ENCODE assay signal across 1 cellular context in the genomic region with DNA sequence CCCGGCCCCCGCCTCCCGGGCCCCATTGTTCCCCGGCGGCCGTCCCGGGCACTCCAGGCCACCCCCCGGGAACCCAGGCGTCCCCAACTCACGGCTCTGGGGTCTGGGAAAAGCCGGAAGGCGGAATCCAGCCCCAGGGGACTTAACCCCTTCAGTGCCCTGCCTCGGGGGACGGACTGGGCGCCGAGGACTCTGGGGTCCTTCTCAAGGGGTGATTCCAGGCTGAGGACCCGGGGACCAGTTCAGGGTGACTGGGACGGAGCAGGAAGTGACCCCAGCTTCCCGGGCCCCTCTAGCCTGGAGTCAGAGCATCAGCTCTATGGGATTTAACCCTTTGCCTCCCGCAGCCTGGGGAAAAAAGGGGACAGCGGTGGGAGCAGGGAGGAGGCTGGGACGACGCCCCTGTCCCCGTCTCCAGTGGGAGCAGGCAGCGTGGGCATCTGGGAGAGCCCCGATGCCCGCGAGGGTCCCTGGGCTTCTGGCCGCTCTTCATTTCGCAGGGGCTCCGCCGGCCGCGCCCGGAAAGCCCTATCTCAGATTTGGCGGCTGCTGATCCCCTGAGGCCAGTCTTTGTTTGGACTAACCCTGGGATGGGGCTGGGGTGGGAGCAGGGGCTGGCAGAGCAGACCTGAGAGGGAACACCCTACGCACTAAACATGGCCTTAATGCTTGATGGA.
A peak's percentile ranks its signal among the peaks of the same experiment; 100 is the strongest.
TF ChIP-seq lines count a peak whose summit lies in the region.

Gene ZNF629 (minus strand): TSS at position 270 of the 677 bp plus-strand sequence. CDS start 2,723 bp downstream, outside the sequence.

TF ChIP-seq in HepG2, 621 proteins besides CTCF, POLR2A, EP300 and RAD21 (continued from another document and continues in another):
- TF ChIP-seq, protein P1, sequence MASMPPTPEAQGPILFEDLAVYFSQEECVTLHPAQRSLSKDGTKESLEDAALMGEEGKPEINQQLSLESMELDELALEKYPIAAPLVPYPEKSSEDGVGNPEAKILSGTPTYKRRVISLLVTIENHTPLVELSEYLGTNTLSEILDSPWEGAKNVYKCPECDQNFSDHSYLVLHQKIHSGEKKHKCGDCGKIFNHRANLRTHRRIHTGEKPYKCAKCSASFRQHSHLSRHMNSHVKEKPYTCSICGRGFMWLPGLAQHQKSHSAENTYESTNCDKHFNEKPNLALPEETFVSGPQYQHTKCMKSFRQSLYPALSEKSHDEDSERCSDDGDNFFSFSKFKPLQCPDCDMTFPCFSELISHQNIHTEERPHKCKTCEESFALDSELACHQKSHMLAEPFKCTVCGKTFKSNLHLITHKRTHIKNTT (CRISPR knock-in tag; IDR thresholded peaks at IDR 0.05) = no peak
- TF ChIP-seq ZNF7 (CRISPR knock-in tag; IDR thresholded peaks at IDR 0.05) (no peak), DMTF1 (CRISPR knock-in tag; IDR thresholded peaks at IDR 0.05) (no peak), STAT6 (CRISPR knock-in tag; IDR thresholded peaks at IDR 0.05; ENCODE audit: borderline replicate concordance) (no peak), HES4 (CRISPR knock-in tag; IDR thresholded peaks at IDR 0.05; ENCODE audit: borderline replicate concordance) (peak; percentile 61; the same call in 1 of the 2 replicates), GTF3A (CRISPR knock-in tag; conservative IDR thresholded peaks at IDR 0.05) (no peak), ZNF598 (CRISPR knock-in tag; IDR thresholded peaks at IDR 0.05; ENCODE audit: borderline replicate concordance) (peak; percentile 90; the same call in 1 of the 2 replicates), ZNF839 (CRISPR knock-in tag; IDR thresholded peaks at IDR 0.05; ENCODE audit: borderline replicate concordance) (peak; percentile 15; the same call in 1 of the 2 replicates), ZSCAN21 (CRISPR knock-in tag; IDR thresholded peaks at IDR 0.05; ENCODE audit: borderline replicate concordance) (peak; percentile 86), BATF2 (CRISPR knock-in tag; IDR thresholded peaks at IDR 0.05) (peak; percentile 83; the same call in 1 of the 2 replicates), ZNF235 (CRISPR knock-in tag; IDR thresholded peaks at IDR 0.05; ENCODE audit: borderline replicate concordance) (no peak), MAFK (conservative IDR thresholded peaks at IDR 0.05 in 1 of 2, IDR thresholded peaks at IDR 0.05 in 1 of 2; ENCODE audit: low read length in 2 of 2) (no peak), ZNF709 (CRISPR knock-in tag; IDR thresholded peaks at IDR 0.05) (no peak), GZF1 (CRISPR knock-in tag; IDR thresholded peaks at IDR 0.05) (0 out of 2 replicates have a peak, but pooled peaks have one; percentile 69), TP53 (CRISPR knock-in tag; conservative IDR thresholded peaks at IDR 0.05) (no peak), ZNF878 (CRISPR knock-in tag; IDR thresholded peaks at IDR 0.05) (no peak), LRRFIP1 (CRISPR knock-in tag; conservative IDR thresholded peaks at IDR 0.05) (no peak), RNF219 (CRISPR knock-in tag; IDR thresholded peaks at IDR 0.05) (no peak), PRDM10 (CRISPR knock-in tag; IDR thresholded peaks at IDR 0.05; ENCODE audit: low read depth) (peak; percentile 94), SP4 (CRISPR knock-in tag; IDR thresholded peaks at IDR 0.05) (no peak), BHLHE40 (IDR thresholded peaks at IDR 0.05; ENCODE audit: low read length) (peak; percentile 35; the same call in 1 of the 2 replicates), TCF7L2 (IDR thresholded peaks at IDR 0.05; ENCODE audit: low read depth, low read length) (no peak), SIN3B (IDR thresholded peaks at IDR 0.05; ENCODE audit: low read length) (peak; percentile 77; the same call in 1 of the 2 replicates), SATB2 (CRISPR knock-in tag; IDR thresholded peaks at IDR 0.05) (peak; percentile 71; the same call in 1 of the 2 replicates), NBN (conservative IDR thresholded peaks at IDR 0.05) (no peak), SP2 (CRISPR knock-in tag; IDR thresholded peaks at IDR 0.05) (no peak), ZNF678 (CRISPR knock-in tag; IDR thresholded peaks at IDR 0.05) (no peak), ZMYM2 (CRISPR knock-in tag; IDR thresholded peaks at IDR 0.05) (no peak), DBP (CRISPR knock-in tag; IDR thresholded peaks at IDR 0.05; ENCODE audit: not compliant biosample characterization) (no peak), ZNF83 (CRISPR knock-in tag; IDR thresholded peaks at IDR 0.05; ENCODE audit: borderline replicate concordance) (no peak), FOSL2 (CRISPR knock-in tag; IDR thresholded peaks at IDR 0.05) (peak; percentile 73), NR3C1 (CRISPR knock-in tag; IDR thresholded peaks at IDR 0.05) (0 out of 2 replicates have a peak, but pooled peaks have one; percentile 21), JUNB (CRISPR knock-in tag; IDR thresholded peaks at IDR 0.05; ENCODE audit: borderline replicate concordance) (peak; percentile 50; the same call in 1 of the 2 replicates)
- TF ChIP-seq, protein P2, sequence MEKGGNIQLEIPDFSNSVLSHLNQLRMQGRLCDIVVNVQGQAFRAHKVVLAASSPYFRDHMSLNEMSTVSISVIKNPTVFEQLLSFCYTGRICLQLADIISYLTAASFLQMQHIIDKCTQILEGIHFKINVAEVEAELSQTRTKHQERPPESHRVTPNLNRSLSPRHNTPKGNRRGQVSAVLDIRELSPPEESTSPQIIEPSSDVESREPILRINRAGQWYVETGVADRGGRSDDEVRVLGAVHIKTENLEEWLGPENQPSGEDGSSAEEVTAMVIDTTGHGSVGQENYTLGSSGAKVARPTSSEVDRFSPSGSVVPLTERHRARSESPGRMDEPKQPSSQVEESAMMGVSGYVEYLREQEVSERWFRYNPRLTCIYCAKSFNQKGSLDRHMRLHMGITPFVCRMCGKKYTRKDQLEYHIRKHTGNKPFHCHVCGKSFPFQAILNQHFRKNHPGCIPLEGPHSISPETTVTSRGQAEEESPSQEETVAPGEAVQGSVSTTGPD (CRISPR knock-in tag; IDR thresholded peaks at IDR 0.05) = no peak
- TF ChIP-seq, protein P3, sequence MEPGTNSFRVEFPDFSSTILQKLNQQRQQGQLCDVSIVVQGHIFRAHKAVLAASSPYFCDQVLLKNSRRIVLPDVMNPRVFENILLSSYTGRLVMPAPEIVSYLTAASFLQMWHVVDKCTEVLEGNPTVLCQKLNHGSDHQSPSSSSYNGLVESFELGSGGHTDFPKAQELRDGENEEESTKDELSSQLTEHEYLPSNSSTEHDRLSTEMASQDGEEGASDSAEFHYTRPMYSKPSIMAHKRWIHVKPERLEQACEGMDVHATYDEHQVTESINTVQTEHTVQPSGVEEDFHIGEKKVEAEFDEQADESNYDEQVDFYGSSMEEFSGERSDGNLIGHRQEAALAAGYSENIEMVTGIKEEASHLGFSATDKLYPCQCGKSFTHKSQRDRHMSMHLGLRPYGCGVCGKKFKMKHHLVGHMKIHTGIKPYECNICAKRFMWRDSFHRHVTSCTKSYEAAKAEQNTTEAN (CRISPR knock-in tag; conservative IDR thresholded peaks at IDR 0.05) = 0 out of 2 replicates have a peak, but pooled peaks have one; percentile 22
